8 cellular contexts compared by ENCODE assay signal in genomic region chr14:64703393-64704144, GRCh38. TPM values are rescaled to one million over a fixed set of nuclear protein-coding genes. Genes with fewer than 3 reads are reported as not detected.
DNase-seq lines count a peak whose midpoint lies in the region; ATAC-seq and TF ChIP-seq lines count a peak whose summit lies in the region.

No MANE protein-coding gene starts in this region.

- H3K36me3 ChIP-seq in HAP-1 (replicated peaks): peaks cover 5% of the 10 kb centered on the region; the same call in 1 of the 2 replicates

- peaks cover 56% of the 10 kb centered on the region for H3K27me3 Mint-ChIP-seq in activated B cell treated with CpG ODN at 0.5 μM for 24 hours

- no peak for ATAC-seq in activated B cell treated with CpG ODN at 0.5 μM for 24 hours (ENCODE audit: low read depth)
- ATAC-seq in right cardiac atrium: no peak
- no peak for ATAC-seq in activated CD4-positive, CD25-positive, alpha-beta regulatory T cell treated with anti-CD3 and anti-CD28 coated beads, Interleukin-2, amount 50 U/mL, for 24 hours
- ATAC-seq in esophagus mucosa: no peak

- TF ChIP-seq CTCF in activated B cell treated with CpG ODN at 0.5 μM for 24 hours (IDR thresholded peaks at IDR 0.05) (no peak), GM13977 (IDR thresholded peaks at IDR 0.05; ENCODE audit: extremely low read depth, insufficient read depth, missing control alignments) (no peak)

- no peak overlapping the region for H3K27ac Mint-ChIP-seq in activated B cell treated with CpG ODN at 0.5 μM for 24 hours

- peak overlapping the region; percentile 67 for H3K4me3 Mint-ChIP-seq in activated B cell treated with CpG ODN at 0.5 μM for 24 hours

- no peaks in the 10 kb centered on the region for H3K36me3 Mint-ChIP-seq in activated B cell treated with CpG ODN at 0.5 μM for 24 hours (ENCODE audit: low read depth)

- H3K9me3 Mint-ChIP-seq in activated B cell treated with CpG ODN at 0.5 μM for 24 hours: no peaks in the 10 kb centered on the region

- no peaks in the 10 kb centered on the region for H3K9me3 ChIP-seq in HAP-1
- H3K9me3 ChIP-seq in right cardiac atrium (ENCODE audit: control insufficient read depth, low read length): no peaks in the 10 kb centered on the region

- in situ Hi-C loops in HAP-1 (cut with MboI; ENCODE audit: low sequenced_read_pairs): no loop called here
- in situ Hi-C loops in GM13977 (cut with MboI; ENCODE audit: low pct_unique_long_range_greater_than_20kb, low sequenced_read_pairs, unreplicated experiment): no loop called here

- DNase-seq in HAP-1 (ENCODE audit: low spot score in 2 of 2) (no peak), activated B cell treated with CpG ODN at 0.5 μM for 24 hours (no peak), right cardiac atrium (no peak), GM13977 (ENCODE audit: low spot score) (no peak), HT-29 (ENCODE audit: low spot score) (no peak)

- intact Hi-C loops in activated B cell treated with CpG ODN at 0.5 μM for 24 hours (cut with micrococcal nuclease): no loop called here
- intact Hi-C loops in right cardiac atrium (cut with DNase I): no loop called here

- CTCF ChIA-PET in activated B cell treated with CpG ODN at 0.5 μM for 24 hours (lab: Charles Lee): no interaction called here

- H3K4me1 ChIP-seq in HAP-1 (peaks cover 52% of the 10 kb centered on the region), right cardiac atrium (ENCODE audit: control insufficient read depth, insufficient read depth, low read length) (peaks cover 12% of the 10 kb centered on the region)

- POLR2A ChIA-PET in activated B cell treated with CpG ODN at 0.5 μM for 24 hours (lab: Charles Lee): no interaction called here

- H3K27ac ChIP-seq in right cardiac atrium (ENCODE audit: low read length) (peak overlapping the region; percentile 15), skin epidermis (peak overlapping the region in 20 of 21 experiments; percentile 82 to 98 (median 90))

- WGBS in right cardiac atrium: 26% methylated on average over 26 of the region's 26 CpGs

- peak overlapping the region; percentile 79 for H3K4me3 ChIP-seq in HAP-1
- H3K4me3 ChIP-seq in right cardiac atrium (ENCODE audit: low read length): peak overlapping the region; percentile 80
- peak overlapping the region; percentile 62 to 90 (median 80) for H3K4me3 ChIP-seq in skin epidermis

- no peaks in the 10 kb centered on the region for H3K27me3 ChIP-seq in HAP-1 (ENCODE audit: low read depth)
- no peaks in the 10 kb centered on the region for H3K27me3 ChIP-seq in right cardiac atrium (ENCODE audit: control insufficient read depth, insufficient read depth)

- H3K4me1 Mint-ChIP-seq in activated B cell treated with CpG ODN at 0.5 μM for 24 hours: peaks cover 40% of the 10 kb centered on the region

RNA-seq across cellular contexts. Expression of gene PLEKHG3, which starts 0.7 kb away (rescaled TPM):
- total RNA-seq in activated B cell treated with CpG ODN at 0.5 μM for 24 hours (0.07 TPM in 2 replicates), right cardiac atrium (10 to 100 TPM; 35.7 to 58.7 (median 50.6) TPM), esophagus mucosa (62.9 TPM)
- polyA plus RNA-seq in right cardiac atrium: 12.6 TPM
- total RNA-seq in HT-29 (2014; rRNA removed; shearing (Covaris generic)): 59.2 and 62.9 TPM in 2 replicates

Comparison
In these comparisons a context has a peak if more than half of its experiments do, and no peak if none do; other contexts are left out.
1. RNA of gene PLEKHG3, which starts 0.7 kb away (total RNA-seq): 59.2 to 62.9 TPM in HT-29, 62.9 TPM in esophagus mucosa (single experiment) and 35.7 to 58.7 TPM in right cardiac atrium; 0.07 TPM in activated B cell treated with CpG ODN at 0.5 μM for 24 hours; every median in the first group is over 10 times any median in the second.
2. Peak in every context shown above with its lines, with median percentiles within 50 percentile points of each other: H3K4me3 ChIP-seq.